ENCODE assay signal across 26 cellular contexts in the genomic region with DNA sequence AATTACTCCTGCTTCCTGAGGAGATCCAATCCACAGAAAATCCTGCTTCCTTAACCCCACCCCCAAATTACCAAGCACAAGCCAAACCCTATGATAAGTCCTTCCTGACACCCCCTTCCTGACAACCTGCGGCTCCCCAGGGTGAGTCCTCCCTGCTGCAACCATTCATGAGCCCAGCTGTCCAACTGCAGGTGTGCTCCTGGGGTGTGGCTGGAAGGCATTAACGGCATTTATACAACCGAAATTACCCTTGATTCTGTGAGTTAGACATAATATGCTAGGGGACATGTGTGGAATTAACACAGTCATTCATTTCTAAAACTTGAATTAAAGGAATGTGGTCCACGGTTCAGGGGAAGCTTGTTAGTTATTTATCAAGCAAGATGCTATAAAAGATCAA.
"Had no signal": no experiment of that assay in that cellular context is flagged by ENCODE, and none has a peak within 500 bp of the region (broad histone marks: within the 10 kb centered on the region; RNA-seq: fewer than 3 reads in every experiment).

No MANE protein-coding gene starts in this region.

- H3K27ac Mint-ChIP-seq: activated CD4-positive, alpha-beta memory T cell treated with anti-CD3 and anti-CD28 coated beads for 36 hours; activated naive CD4-positive, alpha-beta T cell treated with anti-CD3 and anti-CD28 coated beads, Interleukin-2, amount 50 U/mL, for 24 hours; activated T-helper 17 cell treated with anti-CD3 and anti-CD28 coated beads, Interleukin-2, amount 50 U/mL, for 72 hours; nephron; progenitor cell of endocrine pancreas; stimulated activated effector memory CD8-positive, alpha-beta T cell treated with anti-CD3 and anti-CD28 coated beads, Interleukin-12 subunit alpha, Interleukin-12 subunit beta, amount 100 ng/mL, for 72 hours; stimulated activated naive CD8-positive, alpha-beta T cell treated with anti-CD3 and anti-CD28 coated beads, Interleukin-15, amount 100 ng/mL, for 72 hours had no signal

- H3K4me3 ChIP-seq: breast epithelium, esophagus squamous epithelium, left lung, lower lobe of right lung, ovary, right lobe of liver, skin epidermis, upper lobe of left lung, vagina had no signal

- DNase-seq: activated CD4-positive, alpha-beta memory T cell treated with anti-CD3 and anti-CD28 coated beads for 36 hours; activated CD4-positive, alpha-beta T cell treated with anti-CD3 and anti-CD28 coated beads for 48 hours; activated gamma-delta T cell treated with Interleukin-2 at 50 U/mL for 16 hours; activated T-cell treated with anti-CD3 and anti-CD28 coated beads, Interleukin-2, amount 50 U/mL, for 4 hours; central memory CD4-positive, alpha-beta T cell; esophagus squamous epithelium; glutamatergic neuron; left lung; lower lobe of right lung; mesenchymal stem cell; ovary; stimulated activated CD4-positive, alpha-beta T cell treated with anti-CD3 and anti-CD28 coated beads, Interleukin-4, amount 100 ng/mL, for 24 hours; stimulated activated naive CD8-positive, alpha-beta T cell treated with anti-CD3 and anti-CD28 coated beads, Interleukin-15, amount 100 ng/mL, for 72 hours; substantia nigra; T-helper 9 cell; upper lobe of left lung had no signal

- H3K36me3 ChIP-seq: breast epithelium, esophagus squamous epithelium, left lung, lower lobe of right lung, ovary, right lobe of liver, upper lobe of left lung, vagina had no signal

- H3K4me3 Mint-ChIP-seq: activated CD4-positive, alpha-beta memory T cell treated with anti-CD3 and anti-CD28 coated beads for 36 hours; activated naive CD4-positive, alpha-beta T cell treated with anti-CD3 and anti-CD28 coated beads, Interleukin-2, amount 50 U/mL, for 24 hours; activated T-cell treated with anti-CD3 and anti-CD28 coated beads, Interleukin-2, amount 50 U/mL, for 4 hours; activated T-helper 17 cell treated with anti-CD3 and anti-CD28 coated beads, Interleukin-2, amount 50 U/mL, for 72 hours; nephron; stimulated activated effector memory CD8-positive, alpha-beta T cell treated with anti-CD3 and anti-CD28 coated beads, Interleukin-12 subunit alpha, Interleukin-12 subunit beta, amount 100 ng/mL, for 72 hours; stimulated activated naive CD8-positive, alpha-beta T cell treated with anti-CD3 and anti-CD28 coated beads, Interleukin-15, amount 100 ng/mL, for 72 hours had no signal

- H3K4me1 Mint-ChIP-seq: activated naive CD4-positive, alpha-beta T cell treated with anti-CD3 and anti-CD28 coated beads, Interleukin-2, amount 50 U/mL, for 24 hours; activated T-helper 17 cell treated with anti-CD3 and anti-CD28 coated beads, Interleukin-2, amount 50 U/mL, for 72 hours; nephron; stimulated activated naive CD8-positive, alpha-beta T cell treated with anti-CD3 and anti-CD28 coated beads, Interleukin-15, amount 100 ng/mL, for 72 hours had no signal

- H3K36me3 Mint-ChIP-seq: activated CD4-positive, alpha-beta memory T cell treated with anti-CD3 and anti-CD28 coated beads for 36 hours; activated naive CD4-positive, alpha-beta T cell treated with anti-CD3 and anti-CD28 coated beads, Interleukin-2, amount 50 U/mL, for 24 hours; stimulated activated effector memory CD8-positive, alpha-beta T cell treated with anti-CD3 and anti-CD28 coated beads, Interleukin-12 subunit alpha, Interleukin-12 subunit beta, amount 100 ng/mL, for 72 hours had no signal

- H3K9me3 ChIP-seq: right lobe of liver, vagina had no signal

- ATAC-seq: activated T-cell treated with anti-CD3 and anti-CD28 coated beads, Interleukin-2, amount 50 U/mL, for 4 hours; activated T-helper 17 cell treated with anti-CD3 and anti-CD28 coated beads, Interleukin-2, amount 50 U/mL, for 72 hours; left lung; lower lobe of right lung; right lobe of liver; stimulated activated effector memory CD8-positive, alpha-beta T cell treated with anti-CD3 and anti-CD28 coated beads, Interleukin-12 subunit alpha, Interleukin-12 subunit beta, amount 100 ng/mL, for 72 hours; stimulated activated naive CD8-positive, alpha-beta T cell treated with anti-CD3 and anti-CD28 coated beads, Interleukin-15, amount 100 ng/mL, for 72 hours had no signal

- H3K27ac ChIP-seq: breast epithelium, esophagus squamous epithelium, left lung, lower lobe of right lung, ovary, right lobe of liver, skin epidermis, upper lobe of left lung, vagina, VCaP had no signal

- H3K27me3 ChIP-seq: breast epithelium, left lung, ovary, right lobe of liver, upper lobe of left lung, vagina had no signal

- H3K27me3 Mint-ChIP-seq: activated CD4-positive, alpha-beta memory T cell treated with anti-CD3 and anti-CD28 coated beads for 36 hours; activated naive CD4-positive, alpha-beta T cell treated with anti-CD3 and anti-CD28 coated beads, Interleukin-2, amount 50 U/mL, for 24 hours; stimulated activated naive CD8-positive, alpha-beta T cell treated with anti-CD3 and anti-CD28 coated beads, Interleukin-15, amount 100 ng/mL, for 72 hours had no signal

- H3K4me1 ChIP-seq: breast epithelium, esophagus squamous epithelium, left lung, lower lobe of right lung, right lobe of liver, upper lobe of left lung, vagina had no signal
